Comparison of ENCODE assay signal across 33 cellular contexts in the genomic region with DNA sequence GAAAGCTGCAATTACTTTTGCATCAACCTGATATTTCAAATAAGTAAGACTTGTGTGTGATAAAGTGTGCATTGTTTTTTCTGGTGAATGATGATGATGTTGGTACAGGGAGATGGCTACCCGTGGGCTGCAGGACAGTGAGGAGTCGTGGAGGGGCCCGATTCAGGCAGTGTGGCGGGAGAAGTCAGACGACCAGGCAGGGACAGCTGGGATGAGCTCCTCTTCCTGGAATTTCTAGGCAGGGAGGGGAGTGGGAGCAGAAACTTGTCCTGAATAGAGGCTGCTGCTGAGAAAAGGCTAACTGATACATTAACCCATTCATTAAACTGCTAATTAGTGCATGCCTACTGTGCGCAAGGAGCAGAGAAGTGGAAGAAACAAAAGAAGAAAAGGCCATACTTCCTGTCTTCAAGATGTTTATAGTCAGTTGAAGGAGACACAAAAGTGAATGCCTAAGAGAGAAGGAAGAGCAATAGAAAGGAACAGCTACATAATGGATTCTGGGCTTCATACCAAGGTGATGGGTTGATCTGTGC. TPM values are rescaled to one million over a fixed set of nuclear protein-coding genes. Genes with fewer than 3 reads are reported as not detected.
"Had no signal": no experiment of that assay in that cellular context is flagged by ENCODE, and none has a peak within 500 bp of the region (broad histone marks: within the 10 kb centered on the region; RNA-seq: fewer than 3 reads in every experiment).

No MANE protein-coding gene starts in this region.

- H3K4me1 ChIP-seq: SJSA1 had no signal

- DNase-seq: activated CD4-positive, alpha-beta T cell treated with anti-CD3 and anti-CD28 coated beads for 1 hour; activated CD4-positive, alpha-beta T cell treated with anti-CD3 and anti-CD28 coated beads for 48 hours; activated CD4-positive, CD25-positive, alpha-beta regulatory T cell; activated CD8-positive, alpha-beta T cell treated with anti-CD3 and anti-CD28 coated beads for 36 hours; activated effector memory CD4-positive, alpha-beta T cell treated with anti-CD3 and anti-CD28 coated beads, Interleukin-2, amount 50 U/mL, for 16 hours; activated naive CD4-positive, alpha-beta T cell; activated naive CD4-positive, alpha-beta T cell treated with anti-CD3 and anti-CD28 coated beads, Interleukin-2, amount 50 U/mL, for 16 hours; activated naive CD8-positive, alpha-beta T cell treated with anti-CD3 and anti-CD28 coated beads for 36 hours; activated T-cell treated with anti-CD3 and anti-CD28 coated beads, Interleukin-2, amount 50 U/mL, for 1 hour; activated T-cell treated with anti-CD3 and anti-CD28 coated beads, Interleukin-2, amount 50 U/mL, for 72 hours; amniotic stem cell; aorta; NCI-H1092 treated with DMSO at 0.1 percent for 48 hours; NCI-H1417; NCI-H146; NCI-H187; NCI-H2029 treated with DMSO at 0.1 percent for 48 hours; NCI-H2107; NCI-H2171 treated with DMSO at 0.1 percent for 48 hours; NCI-H226; NCI-H446 treated with DMSO at 0.1 percent for 48 hours; NCI-H524; NCI-H69; SHP77; SK-N-SH had no signal

- H3K9me3 ChIP-seq: SJSA1, SK-N-SH had no signal

- H3K4me3 ChIP-seq: cardiac muscle cell, SJSA1 had no signal

- H3K36me3 ChIP-seq: cardiac muscle cell, SJSA1 had no signal

- H3K4me2 ChIP-seq: SK-N-SH had no signal

- H3K27ac ChIP-seq: cardiac muscle cell, SJSA1, VCaP had no signal

- H3K27me3 ChIP-seq: cardiac muscle cell, SJSA1 had no signal

- H3K9ac ChIP-seq: SK-N-SH had no signal

- ATAC-seq: activated CD8-positive, alpha-beta T cell treated with anti-CD3 and anti-CD28 coated beads for 36 hours; activated T-cell treated with anti-CD3 and anti-CD28 coated beads, Interleukin-2, amount 50 U/mL, for 72 hours; activated T-helper 17 cell treated with anti-CD3 and anti-CD28 coated beads, Interleukin-2, amount 50 U/mL, for 72 hours; Panc1 had no signal

RNA-seq across cellular contexts. Expression of gene ERVW-1, which starts 39.7 kb away (rescaled TPM):
- total RNA-seq: activated CD8-positive, alpha-beta memory T cell treated with anti-CD3 and anti-CD28 coated beads for 36 hours; activated CD8-positive, alpha-beta T cell treated with anti-CD3 and anti-CD28 coated beads for 36 hours; activated naive CD8-positive, alpha-beta T cell treated with anti-CD3 and anti-CD28 coated beads for 36 hours; activated T-cell treated with anti-CD3 and anti-CD28 coated beads, Interleukin-2, amount 50 U/mL, for 72 hours; activated T-helper 17 cell treated with anti-CD3 and anti-CD28 coated beads, Interleukin-2, amount 50 U/mL, for 72 hours; aorta; cardiac muscle cell; LHCN-M2; RPMI7951; SJSA1 had no signal
- polyA plus RNA-seq: aorta, cardiac muscle cell, SK-N-SH had no signal
